Comparison of ENCODE assay signal across 8 cellular contexts in genomic region chr7:141072548-141073172, GRCh38. TPM values are rescaled to one million over a fixed set of nuclear protein-coding genes. Genes with fewer than 3 reads are reported as not detected.
DNase-seq lines count a peak whose midpoint lies in the region; ATAC-seq and TF ChIP-seq lines count a peak whose summit lies in the region.

No MANE protein-coding gene starts in this region.

- no peak for TF ChIP-seq POLR2A in breast epithelium (IDR thresholded peaks at IDR 0.05)

- H3K9me3 Mint-ChIP-seq in immature natural killer cell: no peaks in the 10 kb centered on the region

- TF ChIP-seq CTCF in AG10803 (conservative IDR thresholded peaks at IDR 0.05; ENCODE audit: low read length) (no peak), RWPE1 (conservative IDR thresholded peaks at IDR 0.05; ENCODE audit: low read depth) (no peak), breast epithelium (IDR thresholded peaks at IDR 0.05) (no peak)

- peaks cover 27 to 32% of the 10 kb centered on the region in 2 donors for H3K4me1 Mint-ChIP-seq in immature natural killer cell

- peaks cover 6 to 32% (median 24%) of the 10 kb centered on the region in 3 donors for H3K27me3 Mint-ChIP-seq in immature natural killer cell (ENCODE audit: low read depth in 3 of 3)

- no peak overlapping the region for H3K27ac Mint-ChIP-seq in immature natural killer cell

- CTCF ChIA-PET in RWPE1 (lab: Yijun Ruan, JAX): no interaction called here

- DNase-seq in AG10803 (ENCODE audit: low read depth) (peak; percentile 48), HCEC 1CT (peak; percentile 80), RWPE1 (ENCODE audit: low spot score) (peak; percentile 38), breast epithelium (ENCODE audit: low spot score in 2 of 2) (peak in 1 of 2 donors; percentile 62), immature natural killer cell (no peak)

- intact Hi-C loops in breast epithelium (cut with DNase I; ENCODE audit: low total_unique reads): no loop called here

- peak overlapping the region; percentile 27; the same call in 1 of the 2 replicates for H3K27ac ChIP-seq in RWPE1
- no peak overlapping the region for H3K27ac ChIP-seq in breast epithelium

- ATAC-seq in HG03342 (IDR thresholded peaks at IDR 0.05; ENCODE audit: unreplicated experiment) (no peak), HG02759 (IDR thresholded peaks at IDR 0.05; ENCODE audit: unreplicated experiment) (no peak)

- peaks cover 0 to 4% of the 10 kb centered on the region in 2 donors for H3K4me1 ChIP-seq in breast epithelium
- peaks cover 22% of the 10 kb centered on the region for H3K4me1 ChIP-seq in skeletal muscle satellite cell (ENCODE audit: control insufficient read depth, insufficient read depth, low read length)

- peak overlapping the region; percentile 58 to 80 (median 76) for H3K4me3 Mint-ChIP-seq in immature natural killer cell

- POLR2A ChIA-PET in RWPE1 (lab: Yijun Ruan, JAX; ENCODE audit: low non-redundant PET): no interaction called here

- H3K27me3 ChIP-seq in breast epithelium: peaks cover 0 to 14% of the 10 kb centered on the region in 2 donors
- H3K27me3 ChIP-seq in skeletal muscle satellite cell (ENCODE audit: control insufficient read depth, insufficient read depth, low read length): peaks cover 60% of the 10 kb centered on the region

- H3K36me3 Mint-ChIP-seq in immature natural killer cell: no peaks in the 10 kb centered on the region

- no peaks in the 10 kb centered on the region for H3K9me3 ChIP-seq in breast epithelium
- H3K9me3 ChIP-seq in skeletal muscle satellite cell (replicated peaks; ENCODE audit: low read length): no peaks in the 10 kb centered on the region

- peak overlapping the region; percentile 92 for H3K4me2 ChIP-seq in skeletal muscle satellite cell (ENCODE audit: low read length)

- no peak overlapping the region for H3K9ac ChIP-seq in skeletal muscle satellite cell (ENCODE audit: low read depth, low read length)

- H3K4me3 ChIP-seq in AG10803 (ENCODE audit: low read length) (peak overlapping the region; percentile 46), breast epithelium (peak overlapping the region; percentile 54 to 74 (median 57)), skeletal muscle satellite cell (ENCODE audit: low read length) (peak overlapping the region; percentile 64)

- H3K36me3 ChIP-seq in breast epithelium: no peaks in the 10 kb centered on the region
- H3K36me3 ChIP-seq in skeletal muscle satellite cell (ENCODE audit: insufficient read depth, low read length): no peaks in the 10 kb centered on the region

RNA-seq across cellular contexts. Expression of gene TMEM178B, which starts 1.2 kb away (rescaled TPM):
- under 1 TPM; 0.33 to 0.88 (median 0.64) TPM for total RNA-seq in breast epithelium
- not detected for polyA plus RNA-seq in immature natural killer cell
- under 0.01 TPM in 1 of 2 replicates, not detected in the other for total RNA-seq in skeletal muscle satellite cell (2012; rRNA removed)

RNA-seq across cellular contexts. Expression of gene MRPS33, which starts 57.9 kb away (rescaled TPM):
- 10 to 100 TPM; 17.4 to 23.4 (median 21.8) TPM for total RNA-seq in breast epithelium
- 10 to 100 TPM; 28.9 to 51.3 (median 46.9) TPM for polyA plus RNA-seq in immature natural killer cell
- 26.9 and 33.2 TPM in 2 replicates for total RNA-seq in skeletal muscle satellite cell (2012; rRNA removed)

Comparison
In these comparisons a context has a peak if more than half of its experiments do, and no peak if none do; other contexts are left out.
1. DNase-seq: peak in AG10803 (single experiment), HCEC 1CT (single experiment) and RWPE1 (single experiment); none in immature natural killer cell (0 of 3).
2. Peak in every context shown above with its lines, with median percentiles within 50 percentile points of each other: H3K4me3 ChIP-seq.